Comparison of ENCODE assay signal across 17 cellular contexts in genomic region chr6:10725046-10725445, GRCh38. TPM values are rescaled to one million over a fixed set of nuclear protein-coding genes. Genes with fewer than 3 reads are reported as not detected.
A peak's percentile ranks its signal among the peaks of the same experiment; 100 is the strongest.
DNase-seq lines count a peak whose midpoint lies in the region; ATAC-seq and TF ChIP-seq lines count a peak whose summit lies in the region.
"Had no signal": no experiment of that assay in that cellular context is flagged by ENCODE, and none has a peak within 500 bp of the region (broad histone marks: within the 10 kb centered on the region; RNA-seq: fewer than 3 reads in every experiment).

No MANE protein-coding gene starts in this region.

- peak overlapping the region; percentile 52 for H3K27ac Mint-ChIP-seq in activated T-cell treated with anti-CD3 and anti-CD28 coated beads, Interleukin-2, amount 50 U/mL, for 24 hours
- H3K27ac Mint-ChIP-seq: effector memory CD8-positive, alpha-beta T cell; stimulated activated memory B cell treated with anti-CD40 and anti-IgM and Interleukin-4, amounts not matched to agents 10 μg/mL and 1 μg/mL and 100 μg/mL, for 72 hours had no signal

- H3K9ac ChIP-seq in skeletal muscle satellite cell (ENCODE audit: low read depth, low read length), result no peak overlapping the region

- DNase-seq in activated T-cell treated with anti-CD3 and anti-CD28 coated beads, Interleukin-2, amount 50 U/mL, for 24 hours, result no peak
- no peak for DNase-seq in activated T-cell treated with anti-CD3 and anti-CD28 coated beads, Interleukin-2, amount 50 U/mL, for 48 hours
- DNase-seq in Panc1 (ENCODE audit: low read depth, low spot score) (no peak), esophagus muscularis mucosa (ENCODE audit: extremely low spot score) (peak; percentile 53), NCI-H748 (lab: John Stamatoyannopoulos, UW; ENCODE audit: unreplicated experiment) (no peak)
- DNase-seq in activated effector memory CD4-positive, alpha-beta T cell treated with Interleukin-2 at 50 U/mL for 16 hours, result no peak
- DNase-seq: activated CD4-positive, CD25-positive, alpha-beta regulatory T cell treated with anti-CD3 and anti-CD28 coated beads, Interleukin-2, amount 50 U/mL, for 72 hours; central memory CD4-positive, alpha-beta T cell; effector memory CD8-positive, alpha-beta T cell; NCI-H1436; NCI-H2227 treated with DMSO at 0.1 percent for 48 hours; Right ventricle myocardium superior; upper lobe of left lung had no signal

- no peaks in the 10 kb centered on the region for H3K27me3 ChIP-seq in Panc1 (ENCODE audit: control insufficient read depth, insufficient read depth, low read length)
- H3K27me3 ChIP-seq in esophagus muscularis mucosa, result no peaks in the 10 kb centered on the region
- no peaks in the 10 kb centered on the region for H3K27me3 ChIP-seq in skeletal muscle satellite cell (ENCODE audit: control insufficient read depth, insufficient read depth, low read length)
- H3K27me3 ChIP-seq: upper lobe of left lung had no signal

- H3K4me3 ChIP-seq in Panc1 (ENCODE audit: low read depth in 2 of 2, low read length in 2 of 2) (no peak overlapping the region), esophagus muscularis mucosa (no peak overlapping the region), skeletal muscle satellite cell (ENCODE audit: low read length) (no peak overlapping the region)

- 84% methylated on average over 5 of the region's 6 CpGs for WGBS in esophagus muscularis mucosa

- H3K4me3 Mint-ChIP-seq in activated T-cell treated with anti-CD3 and anti-CD28 coated beads, Interleukin-2, amount 50 U/mL, for 24 hours, result no peak overlapping the region
- H3K4me3 Mint-ChIP-seq: stimulated activated memory B cell treated with anti-CD40 and anti-IgM and Interleukin-4, amounts not matched to agents 10 μg/mL and 1 μg/mL and 100 μg/mL, for 72 hours had no signal

- H3K27ac ChIP-seq in Panc1 (ENCODE audit: low read length) (peak overlapping the region; percentile 95), esophagus muscularis mucosa (replicated peaks in 1 of 4) (no peak overlapping the region)
- H3K27ac ChIP-seq: upper lobe of left lung had no signal

- H3K4me1 ChIP-seq in Panc1 (ENCODE audit: control insufficient read depth, insufficient read depth, low read length) (peaks cover 18% of the 10 kb centered on the region), esophagus muscularis mucosa (peaks cover 37 to 53% (median 45%) of the 10 kb centered on the region in 4 donors), skeletal muscle satellite cell (ENCODE audit: control insufficient read depth, insufficient read depth, low read length) (peaks cover 18% of the 10 kb centered on the region)

- H3K27me3 Mint-ChIP-seq in activated T-cell treated with anti-CD3 and anti-CD28 coated beads, Interleukin-2, amount 50 U/mL, for 24 hours, result no peaks in the 10 kb centered on the region
- H3K27me3 Mint-ChIP-seq: stimulated activated memory B cell treated with anti-CD40 and anti-IgM and Interleukin-4, amounts not matched to agents 10 μg/mL and 1 μg/mL and 100 μg/mL, for 72 hours had no signal

- no peak for TF ChIP-seq EP300 in esophagus muscularis mucosa (IDR thresholded peaks at IDR 0.05)

- peaks cover 66% of the 10 kb centered on the region for H3K36me3 Mint-ChIP-seq in activated T-cell treated with anti-CD3 and anti-CD28 coated beads, Interleukin-2, amount 50 U/mL, for 24 hours (ENCODE audit: low read depth)

- in situ Hi-C loops in Panc1 (cut with HindIII; ENCODE audit: low pct_unique_long_range_greater_than_20kb, low sequenced_read_pairs), result no loop called here

- CTCF ChIA-PET in Panc1 (lab: Charles Lee), result no interaction called here

- H3K9me3 Mint-ChIP-seq in activated T-cell treated with anti-CD3 and anti-CD28 coated beads, Interleukin-2, amount 50 U/mL, for 24 hours, result no peaks in the 10 kb centered on the region
- H3K9me3 Mint-ChIP-seq: effector memory CD8-positive, alpha-beta T cell; stimulated activated memory B cell treated with anti-CD40 and anti-IgM and Interleukin-4, amounts not matched to agents 10 μg/mL and 1 μg/mL and 100 μg/mL, for 72 hours had no signal

- H3K4me2 ChIP-seq in skeletal muscle satellite cell (ENCODE audit: low read length), result peak overlapping the region; percentile 96

- intact Hi-C loops in Panc1 (cut with micrococcal nuclease; ENCODE audit: unreplicated experiment), result no loop called here
- intact Hi-C loops in esophagus muscularis mucosa (cut with DNase I), result no loop called here

- no peaks in the 10 kb centered on the region for H3K9me3 ChIP-seq in Panc1 (ENCODE audit: control insufficient read depth, insufficient read depth, low read depth, low read length)
- H3K9me3 ChIP-seq in esophagus muscularis mucosa, result no peaks in the 10 kb centered on the region
- H3K9me3 ChIP-seq in skeletal muscle satellite cell (replicated peaks; ENCODE audit: low read length), result no peaks in the 10 kb centered on the region
- H3K9me3 ChIP-seq: upper lobe of left lung had no signal

- TF ChIP-seq CTCF in Panc1 (IDR thresholded peaks at IDR 0.05) (no peak), esophagus muscularis mucosa (IDR thresholded peaks at IDR 0.05) (no peak)

- no peak for ATAC-seq in Panc1
- ATAC-seq in GM18870 (IDR thresholded peaks at IDR 0.05; ENCODE audit: unreplicated experiment), result no peak
- ATAC-seq: effector memory CD8-positive, alpha-beta T cell; stimulated activated memory B cell treated with anti-CD40 and anti-IgM and Interleukin-4, amounts not matched to agents 10 μg/mL and 1 μg/mL and 100 μg/mL, for 72 hours had no signal

- POLR2A ChIA-PET in Panc1 (lab: Charles Lee), result no interaction called here

- no TSS peak for BruUV-seq in Panc1 (replicated peaks; lab: Mats Ljungman, UMichigan)

- no peak for TF ChIP-seq POLR2A in esophagus muscularis mucosa (IDR thresholded peaks at IDR 0.05; ENCODE audit: low read depth)

- H3K36me3 ChIP-seq in Panc1 (ENCODE audit: control insufficient read depth, insufficient read depth, low read length), result peaks cover 1% of the 10 kb centered on the region; the same call in 1 of the 2 replicates
- peaks cover 7 to 55% (median 51%) of the 10 kb centered on the region in 4 donors for H3K36me3 ChIP-seq in esophagus muscularis mucosa
- peaks cover 23% of the 10 kb centered on the region for H3K36me3 ChIP-seq in skeletal muscle satellite cell (ENCODE audit: insufficient read depth, low read length)

- peaks cover 50% of the 10 kb centered on the region for H3K4me1 Mint-ChIP-seq in activated T-cell treated with anti-CD3 and anti-CD28 coated beads, Interleukin-2, amount 50 U/mL, for 24 hours (ENCODE audit: low read depth)

RNA-seq across cellular contexts. Expression of gene TMEM14C, which starts 2.2 kb away (rescaled TPM):
- total RNA-seq in Panc1 (2021; ENCODE audit: unreplicated experiment), result 159 TPM
- polyA plus RNA-seq in Panc1 (2012; ENCODE audit: insufficient read length), result 134 TPM
- 100 to 1,000 TPM in 3 of 4 donors, 10 to 100 TPM in 1; 91.1 to 147 (median 140) TPM for total RNA-seq in esophagus muscularis mucosa
- total RNA-seq in skeletal muscle satellite cell (2012; rRNA removed), result 91.8 and 130 TPM in 2 replicates

RNA-seq across cellular contexts. Expression of gene TMEM14B, which starts 22.6 kb away (rescaled TPM):
- total RNA-seq in Panc1 (2021; ENCODE audit: unreplicated experiment), result 180 TPM
- 103 TPM for polyA plus RNA-seq in Panc1 (2012; ENCODE audit: insufficient read length)
- 10 to 100 TPM; 35.4 to 77.2 (median 66.2) TPM for total RNA-seq in esophagus muscularis mucosa
- 85.9 and 103 TPM in 2 replicates for total RNA-seq in skeletal muscle satellite cell (2012; rRNA removed)

RNA-seq across cellular contexts. Expression of gene PAK1IP1, which starts 30.3 kb away (rescaled TPM):
- total RNA-seq in Panc1 (2021; ENCODE audit: unreplicated experiment) (27.3 TPM), esophagus muscularis mucosa (10 to 100 TPM in 2 of 4 donors, 1 to 10 TPM in 2; 9.4 to 17.9 (median 11.4) TPM)
- polyA plus RNA-seq in Panc1 (2012; ENCODE audit: insufficient read length), result 18.1 TPM
- total RNA-seq in skeletal muscle satellite cell (2012; rRNA removed), result 25.3 and 30.4 TPM in 2 replicates

RNA-seq across cellular contexts. Expression of gene C6orf52, which starts 30.6 kb away (rescaled TPM):
- total RNA-seq in Panc1 (2021; ENCODE audit: unreplicated experiment), result 6.5 TPM
- polyA plus RNA-seq in Panc1 (2012; ENCODE audit: insufficient read length), result 5.1 TPM
- total RNA-seq in esophagus muscularis mucosa, result 1 to 10 TPM in 1 of 4 donors, under 1 TPM in 1, not detected in 2; 0.71 to 1.2 TPM
- total RNA-seq in skeletal muscle satellite cell (2012; rRNA removed), result 0.66 and 1.5 TPM in 2 replicates
- total RNA-seq: LHCN-M2 had no signal
